ENCODE assay signal across 1 cellular context in the genomic region with DNA sequence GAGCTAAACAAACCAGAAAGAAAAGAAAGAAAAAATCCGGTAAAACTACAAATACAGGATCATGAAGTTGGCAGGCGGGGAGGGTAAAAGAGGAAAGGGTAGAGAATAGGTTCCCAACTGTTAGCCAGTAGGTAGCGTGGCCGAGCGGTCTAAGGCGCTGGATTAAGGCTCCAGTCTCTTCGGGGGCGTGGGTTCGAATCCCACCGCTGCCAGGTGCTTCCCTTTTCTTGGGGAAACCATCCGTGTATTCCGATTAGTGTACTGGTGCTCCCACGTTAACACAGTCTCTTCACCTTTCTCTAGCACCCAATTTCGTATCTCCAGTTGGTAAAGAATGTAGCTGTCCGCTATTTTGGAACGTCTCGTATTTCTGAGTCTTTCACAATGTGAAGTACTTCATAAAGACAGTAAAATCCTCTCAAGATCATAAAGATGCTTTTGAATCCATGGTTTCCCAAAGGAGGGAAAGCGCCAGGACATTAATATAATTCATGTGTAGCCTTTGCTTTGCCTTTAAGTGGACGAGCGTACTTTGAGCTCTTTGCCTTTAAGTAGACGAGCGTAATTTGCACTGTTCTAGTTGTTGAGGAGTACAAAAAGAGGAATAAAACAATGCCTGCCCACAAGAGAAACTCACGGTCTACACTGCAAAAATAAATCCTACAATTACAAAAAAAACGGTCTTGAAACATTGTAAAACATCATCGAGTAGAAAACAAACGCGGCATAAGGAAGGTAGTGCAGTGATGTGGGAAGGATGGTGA.
TF ChIP-seq lines count a peak whose summit lies in the region.

No MANE protein-coding gene starts in this region.

TF ChIP-seq in HEK293, 187 proteins besides CTCF, POLR2A, EP300 and RAD21 (continued from another document and continues in another):
- TF ChIP-seq ZNF76 (tag by site-specific recombination; IDR thresholded peaks at IDR 0.05; ENCODE audit: borderline replicate concordance, low read depth) (peak; percentile 62), ZBTB48 (tag by site-specific recombination; IDR thresholded peaks at IDR 0.05) (no peak), ZNF175 (tag by site-specific recombination; IDR thresholded peaks at IDR 0.05) (no peak), BCL11B (tag by site-specific recombination; IDR thresholded peaks at IDR 0.05; ENCODE audit: low read depth) (no peak), ZFP69B (tag by site-specific recombination; IDR thresholded peaks at IDR 0.05) (peak; percentile 56; the same call in 1 of the 2 replicates), ZNF473 (tag by site-specific recombination; IDR thresholded peaks at IDR 0.05) (no peak), ZNF37A (tag by site-specific recombination; IDR thresholded peaks at IDR 0.05) (0 out of 2 replicates have a peak, but pooled peaks have one; percentile 45), SP3 (tag by site-specific recombination; IDR thresholded peaks at IDR 0.05) (peak; percentile 40; the same call in 1 of the 2 replicates), ZNF501 (tag by site-specific recombination; IDR thresholded peaks at IDR 0.05) (peak; percentile 88), ZNF394 (tag by site-specific recombination; IDR thresholded peaks at IDR 0.05; ENCODE audit: borderline replicate concordance) (peak; percentile 89), ZNF624 (tag by site-specific recombination; IDR thresholded peaks at IDR 0.05) (0 out of 2 replicates have a peak, but pooled peaks have one; percentile 62), ZNF776 (tag by site-specific recombination; IDR thresholded peaks at IDR 0.05; ENCODE audit: borderline replicate concordance) (no peak), ZNF529 (tag by site-specific recombination; IDR thresholded peaks at IDR 0.05; ENCODE audit: insufficient replicate concordance) (no peak), ZNF747 (tag by site-specific recombination; IDR thresholded peaks at IDR 0.05) (no peak), ZNF561 (tag by site-specific recombination; IDR thresholded peaks at IDR 0.05; ENCODE audit: borderline replicate concordance) (peak; percentile 81; the same call in 1 of the 2 replicates), KLF1 (tag by site-specific recombination; IDR thresholded peaks at IDR 0.05) (0 out of 2 replicates have a peak, but pooled peaks have one; percentile 23), ZNF48 (tag by site-specific recombination; IDR thresholded peaks at IDR 0.05) (no peak), ZNF2 (tag by site-specific recombination; IDR thresholded peaks at IDR 0.05) (peak; percentile 70; the same call in 1 of the 2 replicates), OVOL3 (tag by site-specific recombination; IDR thresholded peaks at IDR 0.05) (no peak; the same call in 1 of the 2 replicates), ZNF544 (tag by site-specific recombination; IDR thresholded peaks at IDR 0.05) (no peak), GLI4 (tag by site-specific recombination; IDR thresholded peaks at IDR 0.05) (no peak), ZNF530 (tag by site-specific recombination; IDR thresholded peaks at IDR 0.05; ENCODE audit: low read depth) (no peak), ZEB2 (tag by site-specific recombination; IDR thresholded peaks at IDR 0.05) (peak; percentile 82), MEIS1 (CRISPR knock-in tag; IDR thresholded peaks at IDR 0.05; ENCODE audit: borderline replicate concordance) (no peak), PRDM1 (tag by site-specific recombination; IDR thresholded peaks at IDR 0.05) (peak; percentile 81), HOXA7 (CRISPR knock-in tag; IDR thresholded peaks at IDR 0.05; ENCODE audit: borderline replicate concordance) (no peak), ZNF214 (tag by site-specific recombination; IDR thresholded peaks at IDR 0.05; ENCODE audit: borderline replicate concordance) (no peak), ZNF596 (tag by site-specific recombination; IDR thresholded peaks at IDR 0.05) (no peak; the same call in 1 of the 2 replicates), ZNF843 (tag by site-specific recombination; IDR thresholded peaks at IDR 0.05) (no peak), SCRT1 (tag by site-specific recombination; IDR thresholded peaks at IDR 0.05; ENCODE audit: borderline replicate concordance) (no peak), MYNN (tag by site-specific recombination; IDR thresholded peaks at IDR 0.05; ENCODE audit: borderline replicate concordance) (no peak)
- TF ChIP-seq, protein P1, sequence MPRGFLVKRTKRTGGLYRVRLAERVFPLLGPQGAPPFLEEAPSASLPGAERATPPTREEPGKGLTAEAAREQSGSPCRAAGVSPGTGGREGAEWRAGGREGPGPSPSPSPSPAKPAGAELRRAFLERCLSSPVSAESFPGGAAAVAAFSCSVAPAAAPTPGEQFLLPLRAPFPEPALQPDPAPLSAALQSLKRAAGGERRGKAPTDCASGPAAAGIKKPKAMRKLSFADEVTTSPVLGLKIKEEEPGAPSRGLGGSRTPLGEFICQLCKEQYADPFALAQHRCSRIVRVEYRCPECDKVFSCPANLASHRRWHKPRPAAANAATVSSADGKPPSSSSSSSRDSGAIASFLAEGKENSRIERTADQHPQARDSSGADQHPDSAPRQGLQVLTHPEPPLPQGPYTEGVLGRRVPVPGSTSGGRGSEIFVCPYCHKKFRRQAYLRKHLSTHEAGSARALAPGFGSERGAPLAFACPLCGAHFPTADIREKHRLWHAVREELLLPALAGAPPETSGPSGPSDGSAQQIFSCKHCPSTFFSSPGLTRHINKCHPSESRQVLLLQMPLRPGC (tag by site-specific recombination; IDR thresholded peaks at IDR 0.05), result 0 out of 2 replicates have a peak, but pooled peaks have one; percentile 56
- TF ChIP-seq, protein P2, sequence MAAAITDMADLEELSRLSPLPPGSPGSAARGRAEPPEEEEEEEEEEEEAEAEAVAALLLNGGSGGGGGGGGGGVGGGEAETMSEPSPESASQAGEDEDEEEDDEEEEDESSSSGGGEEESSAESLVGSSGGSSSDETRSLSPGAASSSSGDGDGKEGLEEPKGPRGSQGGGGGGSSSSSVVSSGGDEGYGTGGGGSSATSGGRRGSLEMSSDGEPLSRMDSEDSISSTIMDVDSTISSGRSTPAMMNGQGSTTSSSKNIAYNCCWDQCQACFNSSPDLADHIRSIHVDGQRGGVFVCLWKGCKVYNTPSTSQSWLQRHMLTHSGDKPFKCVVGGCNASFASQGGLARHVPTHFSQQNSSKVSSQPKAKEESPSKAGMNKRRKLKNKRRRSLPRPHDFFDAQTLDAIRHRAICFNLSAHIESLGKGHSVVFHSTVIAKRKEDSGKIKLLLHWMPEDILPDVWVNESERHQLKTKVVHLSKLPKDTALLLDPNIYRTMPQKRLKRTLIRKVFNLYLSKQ (tag by site-specific recombination; IDR thresholded peaks at IDR 0.05; ENCODE audit: borderline replicate concordance), result no peak
- TF ChIP-seq, protein P3, sequence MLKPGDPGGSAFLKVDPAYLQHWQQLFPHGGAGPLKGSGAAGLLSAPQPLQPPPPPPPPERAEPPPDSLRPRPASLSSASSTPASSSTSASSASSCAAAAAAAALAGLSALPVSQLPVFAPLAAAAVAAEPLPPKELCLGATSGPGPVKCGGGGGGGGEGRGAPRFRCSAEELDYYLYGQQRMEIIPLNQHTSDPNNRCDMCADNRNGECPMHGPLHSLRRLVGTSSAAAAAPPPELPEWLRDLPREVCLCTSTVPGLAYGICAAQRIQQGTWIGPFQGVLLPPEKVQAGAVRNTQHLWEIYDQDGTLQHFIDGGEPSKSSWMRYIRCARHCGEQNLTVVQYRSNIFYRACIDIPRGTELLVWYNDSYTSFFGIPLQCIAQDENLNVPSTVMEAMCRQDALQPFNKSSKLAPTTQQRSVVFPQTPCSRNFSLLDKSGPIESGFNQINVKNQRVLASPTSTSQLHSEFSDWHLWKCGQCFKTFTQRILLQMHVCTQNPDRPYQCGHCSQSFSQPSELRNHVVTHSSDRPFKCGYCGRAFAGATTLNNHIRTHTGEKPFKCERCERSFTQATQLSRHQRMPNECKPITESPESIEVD (tag by site-specific recombination; IDR thresholded peaks at IDR 0.05), result peak; percentile 10; the same call in 1 of the 2 replicates
- TF ChIP-seq, protein P4, sequence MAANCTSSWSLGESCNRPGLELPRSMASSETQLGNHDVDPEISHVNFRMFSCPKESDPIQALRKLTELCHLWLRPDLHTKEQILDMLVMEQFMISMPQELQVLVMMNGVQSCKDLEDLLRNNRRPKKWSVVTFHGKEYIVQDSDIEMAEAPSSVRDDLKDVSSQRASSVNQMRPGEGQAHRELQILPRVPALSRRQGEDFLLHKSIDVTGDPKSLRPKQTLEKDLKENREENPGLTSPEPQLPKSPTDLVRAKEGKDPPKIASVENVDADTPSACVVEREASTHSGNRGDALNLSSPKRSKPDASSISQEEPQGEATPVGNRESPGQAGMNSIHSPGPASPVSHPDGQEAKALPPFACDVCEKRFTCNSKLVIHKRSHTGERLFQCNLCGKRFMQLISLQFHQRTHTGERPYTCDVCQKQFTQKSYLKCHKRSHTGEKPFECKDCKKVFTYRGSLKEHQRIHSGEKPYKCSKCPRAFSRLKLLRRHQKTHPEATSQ (tag by site-specific recombination; IDR thresholded peaks at IDR 0.05), result no peak
- TF ChIP-seq, protein P5, sequence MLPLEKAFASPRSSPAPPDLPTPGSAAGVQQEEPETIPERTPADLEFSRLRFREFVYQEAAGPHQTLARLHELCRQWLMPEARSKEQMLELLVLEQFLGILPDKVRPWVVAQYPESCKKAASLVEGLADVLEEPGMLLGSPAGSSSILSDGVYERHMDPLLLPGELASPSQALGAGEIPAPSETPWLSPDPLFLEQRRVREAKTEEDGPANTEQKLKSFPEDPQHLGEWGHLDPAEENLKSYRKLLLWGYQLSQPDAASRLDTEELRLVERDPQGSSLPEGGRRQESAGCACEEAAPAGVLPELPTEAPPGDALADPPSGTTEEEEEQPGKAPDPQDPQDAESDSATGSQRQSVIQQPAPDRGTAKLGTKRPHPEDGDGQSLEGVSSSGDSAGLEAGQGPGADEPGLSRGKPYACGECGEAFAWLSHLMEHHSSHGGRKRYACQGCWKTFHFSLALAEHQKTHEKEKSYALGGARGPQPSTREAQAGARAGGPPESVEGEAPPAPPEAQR (tag by site-specific recombination; IDR thresholded peaks at IDR 0.05), result 0 out of 2 replicates have a peak, but pooled peaks have one; percentile 50
- TF ChIP-seq, protein P6, sequence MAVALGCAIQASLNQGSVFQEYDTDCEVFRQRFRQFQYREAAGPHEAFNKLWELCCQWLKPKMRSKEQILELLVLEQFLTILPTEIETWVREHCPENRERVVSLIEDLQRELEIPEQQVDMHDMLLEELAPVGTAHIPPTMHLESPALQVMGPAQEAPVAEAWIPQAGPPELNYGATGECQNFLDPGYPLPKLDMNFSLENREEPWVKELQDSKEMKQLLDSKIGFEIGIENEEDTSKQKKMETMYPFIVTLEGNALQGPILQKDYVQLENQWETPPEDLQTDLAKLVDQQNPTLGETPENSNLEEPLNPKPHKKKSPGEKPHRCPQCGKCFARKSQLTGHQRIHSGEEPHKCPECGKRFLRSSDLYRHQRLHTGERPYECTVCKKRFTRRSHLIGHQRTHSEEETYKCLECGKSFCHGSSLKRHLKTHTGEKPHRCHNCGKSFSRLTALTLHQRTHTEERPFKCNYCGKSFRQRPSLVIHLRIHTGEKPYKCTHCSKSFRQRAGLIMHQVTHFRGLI (tag by site-specific recombination; IDR thresholded peaks at IDR 0.05), result no peak
- TF ChIP-seq, protein P7, sequence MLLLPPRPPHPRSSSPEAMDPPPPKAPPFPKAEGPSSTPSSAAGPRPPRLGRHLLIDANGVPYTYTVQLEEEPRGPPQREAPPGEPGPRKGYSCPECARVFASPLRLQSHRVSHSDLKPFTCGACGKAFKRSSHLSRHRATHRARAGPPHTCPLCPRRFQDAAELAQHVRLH (tag by site-specific recombination; IDR thresholded peaks at IDR 0.05), result peak; percentile 92
- TF ChIP-seq, protein P8, sequence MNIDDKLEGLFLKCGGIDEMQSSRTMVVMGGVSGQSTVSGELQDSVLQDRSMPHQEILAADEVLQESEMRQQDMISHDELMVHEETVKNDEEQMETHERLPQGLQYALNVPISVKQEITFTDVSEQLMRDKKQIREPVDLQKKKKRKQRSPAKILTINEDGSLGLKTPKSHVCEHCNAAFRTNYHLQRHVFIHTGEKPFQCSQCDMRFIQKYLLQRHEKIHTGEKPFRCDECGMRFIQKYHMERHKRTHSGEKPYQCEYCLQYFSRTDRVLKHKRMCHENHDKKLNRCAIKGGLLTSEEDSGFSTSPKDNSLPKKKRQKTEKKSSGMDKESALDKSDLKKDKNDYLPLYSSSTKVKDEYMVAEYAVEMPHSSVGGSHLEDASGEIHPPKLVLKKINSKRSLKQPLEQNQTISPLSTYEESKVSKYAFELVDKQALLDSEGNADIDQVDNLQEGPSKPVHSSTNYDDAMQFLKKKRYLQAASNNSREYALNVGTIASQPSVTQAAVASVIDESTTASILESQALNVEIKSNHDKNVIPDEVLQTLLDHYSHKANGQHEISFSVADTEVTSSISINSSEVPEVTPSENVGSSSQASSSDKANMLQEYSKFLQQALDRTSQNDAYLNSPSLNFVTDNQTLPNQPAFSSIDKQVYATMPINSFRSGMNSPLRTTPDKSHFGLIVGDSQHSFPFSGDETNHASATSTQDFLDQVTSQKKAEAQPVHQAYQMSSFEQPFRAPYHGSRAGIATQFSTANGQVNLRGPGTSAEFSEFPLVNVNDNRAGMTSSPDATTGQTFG (tag by site-specific recombination; IDR thresholded peaks at IDR 0.05; ENCODE audit: borderline replicate concordance), result 0 out of 2 replicates have a peak, but pooled peaks have one; percentile 25
- TF ChIP-seq, protein P9, sequence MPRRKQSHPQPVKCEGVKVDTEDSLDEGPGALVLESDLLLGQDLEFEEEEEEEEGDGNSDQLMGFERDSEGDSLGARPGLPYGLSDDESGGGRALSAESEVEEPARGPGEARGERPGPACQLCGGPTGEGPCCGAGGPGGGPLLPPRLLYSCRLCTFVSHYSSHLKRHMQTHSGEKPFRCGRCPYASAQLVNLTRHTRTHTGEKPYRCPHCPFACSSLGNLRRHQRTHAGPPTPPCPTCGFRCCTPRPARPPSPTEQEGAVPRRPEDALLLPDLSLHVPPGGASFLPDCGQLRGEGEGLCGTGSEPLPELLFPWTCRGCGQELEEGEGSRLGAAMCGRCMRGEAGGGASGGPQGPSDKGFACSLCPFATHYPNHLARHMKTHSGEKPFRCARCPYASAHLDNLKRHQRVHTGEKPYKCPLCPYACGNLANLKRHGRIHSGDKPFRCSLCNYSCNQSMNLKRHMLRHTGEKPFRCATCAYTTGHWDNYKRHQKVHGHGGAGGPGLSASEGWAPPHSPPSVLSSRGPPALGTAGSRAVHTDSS (tag by site-specific recombination; IDR thresholded peaks at IDR 0.05), result peak; percentile 42; the same call in 1 of the 2 replicates
- TF ChIP-seq, protein P10, sequence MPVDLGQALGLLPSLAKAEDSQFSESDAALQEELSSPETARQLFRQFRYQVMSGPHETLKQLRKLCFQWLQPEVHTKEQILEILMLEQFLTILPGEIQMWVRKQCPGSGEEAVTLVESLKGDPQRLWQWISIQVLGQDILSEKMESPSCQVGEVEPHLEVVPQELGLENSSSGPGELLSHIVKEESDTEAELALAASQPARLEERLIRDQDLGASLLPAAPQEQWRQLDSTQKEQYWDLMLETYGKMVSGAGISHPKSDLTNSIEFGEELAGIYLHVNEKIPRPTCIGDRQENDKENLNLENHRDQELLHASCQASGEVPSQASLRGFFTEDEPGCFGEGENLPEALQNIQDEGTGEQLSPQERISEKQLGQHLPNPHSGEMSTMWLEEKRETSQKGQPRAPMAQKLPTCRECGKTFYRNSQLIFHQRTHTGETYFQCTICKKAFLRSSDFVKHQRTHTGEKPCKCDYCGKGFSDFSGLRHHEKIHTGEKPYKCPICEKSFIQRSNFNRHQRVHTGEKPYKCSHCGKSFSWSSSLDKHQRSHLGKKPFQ (tag by site-specific recombination; IDR thresholded peaks at IDR 0.05), result peak; percentile 23; the same call in 1 of the 2 replicates
